In genomic region chr15:65130941-65131340, GRCh38 we compare ENCODE assay signal across 1 cellular context.
TF ChIP-seq lines count a peak whose summit lies in the region.

No MANE protein-coding gene starts in this region.

TF ChIP-seq in WTC11, 78 proteins besides CTCF, POLR2A, EP300 and RAD21 (continued from another document):
- no peak for TF ChIP-seq ZNF396 (CRISPR knock-in tag; IDR thresholded peaks at IDR 0.05; ENCODE audit: borderline replicate concordance)
- TF ChIP-seq ATF6 (CRISPR knock-in tag; IDR thresholded peaks at IDR 0.05), result no peak
- no peak for TF ChIP-seq E2F5 (CRISPR knock-in tag; IDR thresholded peaks at IDR 0.05)
- TF ChIP-seq, protein P1, sequence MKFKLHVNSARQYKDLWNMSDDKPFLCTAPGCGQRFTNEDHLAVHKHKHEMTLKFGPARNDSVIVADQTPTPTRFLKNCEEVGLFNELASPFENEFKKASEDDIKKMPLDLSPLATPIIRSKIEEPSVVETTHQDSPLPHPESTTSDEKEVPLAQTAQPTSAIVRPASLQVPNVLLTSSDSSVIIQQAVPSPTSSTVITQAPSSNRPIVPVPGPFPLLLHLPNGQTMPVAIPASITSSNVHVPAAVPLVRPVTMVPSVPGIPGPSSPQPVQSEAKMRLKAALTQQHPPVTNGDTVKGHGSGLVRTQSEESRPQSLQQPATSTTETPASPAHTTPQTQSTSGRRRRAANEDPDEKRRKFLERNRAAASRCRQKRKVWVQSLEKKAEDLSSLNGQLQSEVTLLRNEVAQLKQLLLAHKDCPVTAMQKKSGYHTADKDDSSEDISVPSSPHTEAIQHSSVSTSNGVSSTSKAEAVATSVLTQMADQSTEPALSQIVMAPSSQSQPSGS (CRISPR knock-in tag; IDR thresholded peaks at IDR 0.05; ENCODE audit: borderline replicate concordance, low read depth), result no peak
- TF ChIP-seq, protein P2, sequence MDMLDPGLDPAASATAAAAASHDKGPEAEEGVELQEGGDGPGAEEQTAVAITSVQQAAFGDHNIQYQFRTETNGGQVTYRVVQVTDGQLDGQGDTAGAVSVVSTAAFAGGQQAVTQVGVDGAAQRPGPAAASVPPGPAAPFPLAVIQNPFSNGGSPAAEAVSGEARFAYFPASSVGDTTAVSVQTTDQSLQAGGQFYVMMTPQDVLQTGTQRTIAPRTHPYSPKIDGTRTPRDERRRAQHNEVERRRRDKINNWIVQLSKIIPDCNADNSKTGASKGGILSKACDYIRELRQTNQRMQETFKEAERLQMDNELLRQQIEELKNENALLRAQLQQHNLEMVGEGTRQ (CRISPR knock-in tag; IDR thresholded peaks at IDR 0.05), result no peak
- no peak for TF ChIP-seq E2F4 (CRISPR knock-in tag; IDR thresholded peaks at IDR 0.05; ENCODE audit: borderline replicate concordance, low read depth)
- TF ChIP-seq AFF4 (CRISPR knock-in tag; IDR thresholded peaks at IDR 0.05; ENCODE audit: borderline replicate concordance), result no peak
- no peak for TF ChIP-seq SOX15 (CRISPR knock-in tag; IDR thresholded peaks at IDR 0.05)
- TF ChIP-seq, protein P3, sequence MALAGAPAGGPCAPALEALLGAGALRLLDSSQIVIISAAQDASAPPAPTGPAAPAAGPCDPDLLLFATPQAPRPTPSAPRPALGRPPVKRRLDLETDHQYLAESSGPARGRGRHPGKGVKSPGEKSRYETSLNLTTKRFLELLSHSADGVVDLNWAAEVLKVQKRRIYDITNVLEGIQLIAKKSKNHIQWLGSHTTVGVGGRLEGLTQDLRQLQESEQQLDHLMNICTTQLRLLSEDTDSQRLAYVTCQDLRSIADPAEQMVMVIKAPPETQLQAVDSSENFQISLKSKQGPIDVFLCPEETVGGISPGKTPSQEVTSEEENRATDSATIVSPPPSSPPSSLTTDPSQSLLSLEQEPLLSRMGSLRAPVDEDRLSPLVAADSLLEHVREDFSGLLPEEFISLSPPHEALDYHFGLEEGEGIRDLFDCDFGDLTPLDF (CRISPR knock-in tag; IDR thresholded peaks at IDR 0.05), result no peak
